8 cellular contexts compared by ENCODE assay signal in the genomic region with DNA sequence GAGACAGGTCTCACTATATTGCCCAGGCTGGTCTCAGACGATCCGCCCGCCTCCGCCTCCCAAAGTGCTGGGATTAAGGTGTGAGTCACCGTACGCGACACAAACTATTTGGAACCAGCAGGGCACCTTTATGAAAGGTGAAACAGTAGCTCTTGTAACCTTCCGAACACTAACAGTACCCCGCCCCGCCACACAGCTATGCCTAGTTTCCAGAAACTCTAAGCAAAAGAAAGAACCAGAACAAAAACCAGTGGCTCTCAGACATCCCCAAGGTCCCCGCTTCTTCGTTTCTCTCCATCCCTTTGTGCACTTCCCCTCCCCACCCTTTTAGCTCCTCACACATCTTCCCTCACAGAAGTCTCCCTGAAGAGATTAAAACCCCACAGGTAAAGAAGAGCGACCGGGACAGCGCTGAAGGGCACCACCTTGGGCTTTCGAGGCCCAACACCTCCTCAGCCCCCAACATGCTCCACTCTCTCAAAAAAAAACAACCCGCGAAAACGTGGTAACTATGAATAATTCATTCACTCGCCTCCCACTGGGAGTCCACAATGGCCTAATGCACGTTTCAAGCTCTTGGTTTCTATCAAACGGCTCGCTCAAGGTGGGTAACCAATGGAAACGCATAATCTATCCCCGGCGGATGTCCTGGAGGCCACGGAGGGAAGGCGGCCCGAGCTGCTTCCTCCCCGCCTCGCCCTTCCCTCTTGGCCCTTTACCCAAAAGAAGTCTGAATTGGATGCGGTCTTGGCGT. TPM values are rescaled to one million over a fixed set of nuclear protein-coding genes. Genes with fewer than 3 reads are reported as not detected.
A peak's percentile ranks its signal among the peaks of the same experiment; 100 is the strongest.
DNase-seq lines count a peak whose midpoint lies in the region; TF ChIP-seq lines count a peak whose summit lies in the region.

No MANE protein-coding gene starts in this region.

- H3K4me3 ChIP-seq in GM23248: peak overlapping the region; percentile 89
- H3K4me3 ChIP-seq in Loucy (ENCODE audit: low read length, poor library complexity, severe bottlenecking): peak overlapping the region; percentile 90
- H3K4me3 ChIP-seq in fibroblast of mammary gland (ENCODE audit: control insufficient read depth, low read depth, low read length): peak overlapping the region; percentile 87
- peak overlapping the region; percentile 92 for H3K4me3 ChIP-seq in osteoblast (ENCODE audit: insufficient read depth, low read length)

- H3K4me1 ChIP-seq in GM23248 (ENCODE audit: insufficient read depth) (peaks cover 33% of the 10 kb centered on the region), Loucy (ENCODE audit: insufficient read depth, low read length, poor library complexity, severe bottlenecking) (peaks cover 55% of the 10 kb centered on the region), osteoblast (ENCODE audit: insufficient read depth, low read length) (peaks cover 37% of the 10 kb centered on the region)

- H3K9ac ChIP-seq in GM23248 (peak overlapping the region; percentile 93), Loucy (ENCODE audit: low read depth, low read length, poor library complexity, severe bottlenecking) (peak overlapping the region; percentile 83)

- H3K9me3 ChIP-seq in GM23248 (ENCODE audit: low read depth): no peaks in the 10 kb centered on the region
- H3K9me3 ChIP-seq in Loucy (ENCODE audit: insufficient read depth, low read depth, low read length): no peaks in the 10 kb centered on the region
- no peaks in the 10 kb centered on the region for H3K9me3 ChIP-seq in osteoblast (ENCODE audit: low read depth, low read length)

- H3K27ac ChIP-seq in GM23248 (peak overlapping the region; percentile 95), osteoblast (ENCODE audit: low read depth, low read length) (peak overlapping the region; percentile 78)

- peak overlapping the region; percentile 91 for H3K4me2 ChIP-seq in GM23248 (ENCODE audit: unreplicated experiment)
- H3K4me2 ChIP-seq in Loucy (ENCODE audit: low read depth, low read length, poor library complexity, severe bottlenecking): peak overlapping the region; percentile 74
- H3K4me2 ChIP-seq in osteoblast (ENCODE audit: insufficient read depth, low read length): peak overlapping the region; percentile 93

- TF ChIP-seq CTCF in Loucy (conservative IDR thresholded peaks at IDR 0.05; ENCODE audit: low read length): no peak
- TF ChIP-seq CTCF in fibroblast of mammary gland (conservative IDR thresholded peaks at IDR 0.05; ENCODE audit: control insufficient read depth, insufficient read depth, low read depth, low read length): no peak
- no peak for TF ChIP-seq CTCF in osteoblast (IDR thresholded peaks at IDR 0.05; ENCODE audit: extremely low read depth, low read depth, low read length)

- no peaks in the 10 kb centered on the region for H3K27me3 ChIP-seq in GM23248 (replicated peaks; ENCODE audit: insufficient read depth)
- no peaks in the 10 kb centered on the region for H3K27me3 ChIP-seq in Loucy (ENCODE audit: insufficient read depth, low read length, poor library complexity, severe bottlenecking)
- no peaks in the 10 kb centered on the region for H3K27me3 ChIP-seq in osteoblast (ENCODE audit: insufficient read depth, low read length)

- in situ Hi-C loops in GM23248 (cut with MboI): no loop called here

- H3K79me2 ChIP-seq in GM23248 (ENCODE audit: insufficient read depth) (peaks cover 90% of the 10 kb centered on the region), Loucy (ENCODE audit: insufficient read depth, low read length) (peaks cover 89% of the 10 kb centered on the region), osteoblast (ENCODE audit: insufficient read depth, low read length) (peaks cover 96% of the 10 kb centered on the region)

- H2AFZ ChIP-seq in GM23248 (peak overlapping the region; percentile 77), Loucy (ENCODE audit: low read length) (no peak overlapping the region), osteoblast (ENCODE audit: low read length) (peak overlapping the region; percentile 71)

- H3K9me2 ChIP-seq in GM23248 (ENCODE audit: insufficient read depth): no peaks in the 10 kb centered on the region
- H3K9me2 ChIP-seq in Loucy (replicated peaks; ENCODE audit: low read depth, low read length): no peaks in the 10 kb centered on the region

- DNase-seq in GM03348 (ENCODE audit: low spot score) (peak; percentile 82), GM23248 (peak; percentile 86), fibroblast of mammary gland (ENCODE audit: low read depth) (peak; percentile 62), osteoblast (ENCODE audit: insufficient read length, low spot score, missing footprints) (peak; percentile 95), NCI-H1436 treated with DMSO at 0.1 percent for 48 hours (lab: John Stamatoyannopoulos, UW) (no peak), NCI-H187 treated with DMSO at 0.1 percent for 48 hours (lab: John Stamatoyannopoulos, UW) (no peak)
- peak; percentile 30 to 32 for DNase-seq in activated CD4-positive, alpha-beta T cell treated with anti-CD3 and anti-CD28 coated beads, Interleukin-2, amount 50 U/mL, for 24 hours (ENCODE audit: low read depth in 1 of 2, low spot score in 1 of 2)

- H3F3A ChIP-seq in GM23248 (ENCODE audit: insufficient read depth) (peaks cover 50% of the 10 kb centered on the region), Loucy (ENCODE audit: low read depth) (peaks cover 6% of the 10 kb centered on the region; the same call in 1 of the 2 replicates)

- H3K36me3 ChIP-seq in GM23248 (ENCODE audit: low read depth) (peaks cover 23% of the 10 kb centered on the region), Loucy (ENCODE audit: insufficient read depth, low read length) (peaks cover 8% of the 10 kb centered on the region; the same call in 1 of the 2 replicates), osteoblast (ENCODE audit: insufficient read depth, low read length) (peaks cover 35% of the 10 kb centered on the region)

- 3 to 4% methylated on average over 33 of the region's 33 CpGs for WGBS in GM23248 (ENCODE audit: low coverage in 1 of 2, low lambda C conversion rate in 2 of 2, missing lambda C conversion rate in 2 of 2), 2 experiments

- H4K20me1 ChIP-seq in GM23248 (ENCODE audit: insufficient read depth) (no peaks in the 10 kb centered on the region), Loucy (ENCODE audit: insufficient read depth, low read length, poor library complexity, severe bottlenecking) (peaks cover 62% of the 10 kb centered on the region), osteoblast (ENCODE audit: insufficient read depth, low read length) (peaks cover 52% of the 10 kb centered on the region)

RNA-seq across cellular contexts. Expression of gene BAG5, which starts 0.9 kb away (rescaled TPM):
- 23.9 and 25.8 TPM in 2 replicates for total RNA-seq in GM23248 (2014; rRNA removed; shearing (Covaris generic))
- 28.6 and 29.1 TPM in 2 replicates for polyA plus RNA-seq in GM23248 (2016; fragmentation: Nextera tagmentation; extraction: Ambion mirVana)
- total RNA-seq in osteoblast: 28.6 and 30.8 TPM in 2 replicates

RNA-seq across cellular contexts. Expression of gene COA8, which starts 1.2 kb away (rescaled TPM):
- 28.9 and 45.8 TPM in 2 replicates for total RNA-seq in GM23248 (2014; rRNA removed; shearing (Covaris generic))
- polyA plus RNA-seq in GM23248 (2016; fragmentation: Nextera tagmentation; extraction: Ambion mirVana): 96.3 and 108 TPM in 2 replicates
- 23.0 and 24.6 TPM in 2 replicates for total RNA-seq in osteoblast

RNA-seq across cellular contexts. Expression of gene TRMT61A, which starts 32.6 kb away (rescaled TPM):
- 13.2 and 15.0 TPM in 2 replicates for total RNA-seq in GM23248 (2014; rRNA removed; shearing (Covaris generic))
- 12.7 and 13.3 TPM in 2 replicates for polyA plus RNA-seq in GM23248 (2016; fragmentation: Nextera tagmentation; extraction: Ambion mirVana)
- 9.0 and 10.6 TPM in 2 replicates for total RNA-seq in osteoblast

RNA-seq across cellular contexts. Expression of gene CKB, which starts 38.9 kb away (rescaled TPM):
- 18.5 and 27.2 TPM in 2 replicates for total RNA-seq in GM23248 (2014; rRNA removed; shearing (Covaris generic))
- 28.0 and 32.2 TPM in 2 replicates for polyA plus RNA-seq in GM23248 (2016; fragmentation: Nextera tagmentation; extraction: Ambion mirVana)
- total RNA-seq in osteoblast: 5.1 and 8.3 TPM in 2 replicates

Comparison
In these comparisons a context has a peak if more than half of its experiments do, and no peak if none do; other contexts are left out.
1. DNase-seq: peak in GM03348 (single experiment), GM23248 (single experiment), activated CD4-positive, alpha-beta T cell treated with anti-CD3 and anti-CD28 coated beads, Interleukin-2, amount 50 U/mL, for 24 hours (2 of 2), fibroblast of mammary gland (single experiment) and osteoblast (single experiment); none in NCI-H1436 treated with DMSO at 0.1 percent for 48 hours (single experiment) and NCI-H187 treated with DMSO at 0.1 percent for 48 hours (single experiment).
2. Peak in every context shown above with its lines, with median percentiles within 50 percentile points of each other: H3K4me2 ChIP-seq and H3K4me3 ChIP-seq.